8 cellular contexts compared by ENCODE assay signal in genomic region chr6:30327232-30327746, GRCh38. TPM values are rescaled to one million over a fixed set of nuclear protein-coding genes. Genes with fewer than 3 reads are reported as not detected.
DNase-seq lines count a peak whose midpoint lies in the region; ATAC-seq and TF ChIP-seq lines count a peak whose summit lies in the region.

No MANE protein-coding gene starts in this region.

- peak overlapping the region; percentile 88 to 98 (median 96) for H3K4me3 Mint-ChIP-seq in CD8-positive, alpha-beta memory T cell
- H3K4me3 Mint-ChIP-seq in effector memory CD8-positive, alpha-beta T cell = peak overlapping the region; percentile 82 to 94
- peak overlapping the region; percentile 98 for H3K4me3 Mint-ChIP-seq in neural progenitor cell

- H3K9me3 ChIP-seq in CD8-positive, alpha-beta memory T cell (ENCODE audit: low read length) = no peaks in the 10 kb centered on the region
- no peaks in the 10 kb centered on the region for H3K9me3 ChIP-seq in neural progenitor cell (ENCODE audit: low read depth)

- peaks cover 4 to 61% (median 18%) of the 10 kb centered on the region in 3 donors for H3K36me3 Mint-ChIP-seq in CD8-positive, alpha-beta memory T cell
- H3K36me3 Mint-ChIP-seq in effector memory CD8-positive, alpha-beta T cell (ENCODE audit: insufficient read depth) = peaks cover 64% of the 10 kb centered on the region
- peaks cover 7% of the 10 kb centered on the region for H3K36me3 Mint-ChIP-seq in neural progenitor cell

- peaks cover 25% of the 10 kb centered on the region for H3K36me3 ChIP-seq in CD8-positive, alpha-beta memory T cell (ENCODE audit: insufficient read depth, low read length)
- H3K36me3 ChIP-seq in neural progenitor cell = peaks cover 5% of the 10 kb centered on the region

- TF ChIP-seq CTCF in neural progenitor cell (IDR thresholded peaks at IDR 0.05) = no peak

- H2AFZ ChIP-seq in neural progenitor cell (replicated peaks) = peak overlapping the region; percentile 99

- H3F3A ChIP-seq in neural progenitor cell (ENCODE audit: low read depth) = peaks cover 16% of the 10 kb centered on the region

- POLR2A ChIA-PET in CD8-positive, alpha-beta memory T cell (lab: Charles Lee) = interaction anchor here (1.0 to 2.3 kb wide), 5 partner anchors 13 to 261 kb away, joined by 3 to 24 read pairs (median 5); partner anchors contain the start of genes PPP1R11, RPP21 and TRIM26

- H3K27ac Mint-ChIP-seq in CD8-positive, alpha-beta memory T cell = peak overlapping the region; percentile 97 to 100 (median 99)
- peak overlapping the region; percentile 97 to 99 for H3K27ac Mint-ChIP-seq in effector memory CD8-positive, alpha-beta T cell
- H3K27ac Mint-ChIP-seq in neural progenitor cell = peak overlapping the region; percentile 98

- peaks cover 0 to 11% of the 10 kb centered on the region in 2 donors for H3K27me3 Mint-ChIP-seq in CD8-positive, alpha-beta memory T cell
- no peaks in the 10 kb centered on the region for H3K27me3 Mint-ChIP-seq in effector memory CD8-positive, alpha-beta T cell
- peaks cover 2% of the 10 kb centered on the region for H3K27me3 Mint-ChIP-seq in neural progenitor cell (ENCODE audit: insufficient read depth, low read depth)

- H3K27ac ChIP-seq in CD8-positive, alpha-beta memory T cell (ENCODE audit: low read depth, low read length) = peak overlapping the region; percentile 98
- no peak overlapping the region for H3K27ac ChIP-seq in neural progenitor cell

- CTCF ChIA-PET in CD8-positive, alpha-beta memory T cell (lab: Charles Lee) = interaction anchor here (1.3 to 2.6 kb wide), 2 partner anchors 13 to 15 kb away, joined by 3 to 11 read pairs; no protein-coding TSS in a partner anchor

- H3K79me2 ChIP-seq in neural progenitor cell (ENCODE audit: low read depth) = peaks cover 53% of the 10 kb centered on the region

- H3K4me2 ChIP-seq in neural progenitor cell = peak overlapping the region; percentile 87

- H3K9me3 Mint-ChIP-seq in CD8-positive, alpha-beta memory T cell = no peaks in the 10 kb centered on the region
- H3K9me3 Mint-ChIP-seq in effector memory CD8-positive, alpha-beta T cell = no peaks in the 10 kb centered on the region
- no peaks in the 10 kb centered on the region for H3K9me3 Mint-ChIP-seq in neural progenitor cell

- in situ Hi-C loops in KBM-7 (cut with MboI; ENCODE audit: low pct_unique_long_range_greater_than_20kb, low sequenced_read_pairs) = no loop called here

- no peak for ATAC-seq in effector memory CD8-positive, alpha-beta T cell (replicated peaks)
- ATAC-seq in HG02938 (IDR thresholded peaks at IDR 0.05; ENCODE audit: unreplicated experiment) = no peak
- no peak for ATAC-seq in GM21447 (IDR thresholded peaks at IDR 0.05; ENCODE audit: unreplicated experiment)

- peaks cover 40% of the 10 kb centered on the region for H3K4me1 ChIP-seq in CD8-positive, alpha-beta memory T cell (ENCODE audit: insufficient read depth, low read length)
- H3K4me1 ChIP-seq in neural progenitor cell = peaks cover 21% of the 10 kb centered on the region

- no peak for DNase-seq in CD8-positive, alpha-beta memory T cell
- DNase-seq in NCI-H1105 (lab: John Stamatoyannopoulos, UW) (peak; percentile 71), neural progenitor cell (ENCODE audit: low spot score) (no peak), NCI-H82 treated with DMSO at 0.1 percent for 48 hours (lab: John Stamatoyannopoulos, UW; ENCODE audit: unreplicated experiment) (no peak), KBM-7 (no peak)
- no peak for DNase-seq in effector memory CD8-positive, alpha-beta T cell

- H3K4me1 Mint-ChIP-seq in CD8-positive, alpha-beta memory T cell = peaks cover 52 to 60% (median 55%) of the 10 kb centered on the region in 3 donors
- H3K4me1 Mint-ChIP-seq in effector memory CD8-positive, alpha-beta T cell (ENCODE audit: low read depth in 2 of 2) = peaks cover 38 to 42% of the 10 kb centered on the region in 2 donors
- peaks cover 28% of the 10 kb centered on the region for H3K4me1 Mint-ChIP-seq in neural progenitor cell

- H3K4me3 ChIP-seq in CD8-positive, alpha-beta memory T cell (ENCODE audit: low read length) = peak overlapping the region; percentile 97
- peak overlapping the region; percentile 79 for H3K4me3 ChIP-seq in neural progenitor cell

- H4K20me1 ChIP-seq in neural progenitor cell (ENCODE audit: low read depth) = peaks cover 33% of the 10 kb centered on the region

- no peaks in the 10 kb centered on the region for H3K27me3 ChIP-seq in CD8-positive, alpha-beta memory T cell (ENCODE audit: insufficient read depth, low read length, poor library complexity, severe bottlenecking)
- H3K27me3 ChIP-seq in neural progenitor cell = no peaks in the 10 kb centered on the region

- no peak overlapping the region for H3K9ac ChIP-seq in neural progenitor cell

RNA-seq across cellular contexts. Expression of gene TRIM39, which starts 0.6 kb away (rescaled TPM):
- 10 to 100 TPM; 19.9 to 21.9 TPM for total RNA-seq in CD8-positive, alpha-beta memory T cell
- 12.0 TPM for polyA plus RNA-seq in CD8-positive, alpha-beta memory T cell
- 11.0 and 21.2 TPM in 2 replicates for total RNA-seq in neural progenitor cell (ENCODE audit: low replicate concordance)

RNA-seq across cellular contexts. Expression of gene RPP21, which starts 17.7 kb away (rescaled TPM):
- total RNA-seq in CD8-positive, alpha-beta memory T cell = 10 to 100 TPM; 41.3 to 41.5 TPM
- 71.0 TPM for polyA plus RNA-seq in CD8-positive, alpha-beta memory T cell
- 38.0 and 89.6 TPM in 2 replicates for total RNA-seq in neural progenitor cell (ENCODE audit: low replicate concordance)
